In the genomic region with DNA sequence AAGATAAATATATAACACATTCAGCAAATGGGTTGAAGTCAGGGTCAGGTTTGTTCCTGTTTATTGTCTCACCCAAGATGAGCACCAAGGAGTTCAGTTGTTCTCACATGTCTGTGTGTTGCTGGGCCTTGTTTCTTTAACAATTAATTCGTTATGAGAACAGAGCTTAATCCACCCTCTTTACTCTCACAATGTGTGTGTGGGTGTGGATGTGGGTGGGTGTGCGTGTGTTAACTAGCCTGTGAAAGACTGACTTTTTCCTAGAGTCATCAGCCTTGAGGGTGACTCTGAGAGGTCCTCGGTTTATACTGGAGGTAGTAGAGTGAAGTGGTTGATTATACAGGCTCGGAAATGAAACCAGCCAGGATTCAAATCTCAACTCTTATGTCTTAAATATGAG, we compare ENCODE assay signal across 15 cellular contexts.
DNase-seq lines count a peak whose midpoint lies in the region; ATAC-seq and TF ChIP-seq lines count a peak whose summit lies in the region.
"Had no signal": no experiment of that assay in that cellular context is flagged by ENCODE, and none has a peak within 500 bp of the region (broad histone marks: within the 10 kb centered on the region; RNA-seq: fewer than 3 reads in every experiment).

No MANE protein-coding gene starts in this region.

- no peak for TF ChIP-seq POLR2A in esophagus squamous epithelium (IDR thresholded peaks at IDR 0.05)

- peaks cover 0 to 4% (median 0%) of the 10 kb centered on the region in 8 donors for H3K9me3 Mint-ChIP-seq in CD4-positive, alpha-beta memory T cell
- H3K9me3 Mint-ChIP-seq: CD8-positive, alpha-beta T cell; H9 had no signal

- H3K4me3 ChIP-seq in epithelial cell of esophagus (ENCODE audit: low read length): no peak overlapping the region
- H3K4me3 ChIP-seq in esophagus squamous epithelium: no peak overlapping the region
- H3K4me3 ChIP-seq in CD4-positive, alpha-beta memory T cell (ENCODE audit: low read length in 2 of 2): no peak overlapping the region
- H3K4me3 ChIP-seq: GM23248 had no signal

- H3K27me3 Mint-ChIP-seq in CD4-positive, alpha-beta memory T cell: no peaks in the 10 kb centered on the region

- no peaks in the 10 kb centered on the region for H3K9me3 ChIP-seq in esophagus squamous epithelium
- H3K9me3 ChIP-seq in CD4-positive, alpha-beta memory T cell (ENCODE audit: control insufficient read depth in 1 of 2, low read length in 2 of 2): no peaks in the 10 kb centered on the region
- H3K9me3 ChIP-seq: Caco-2 had no signal

- 44% methylated on average over 4 of the region's 4 CpGs for WGBS in esophagus squamous epithelium, 2 donors

- DNase-seq in RPMI7951 (ENCODE audit: low read depth) (peak; percentile 18), epithelial cell of esophagus (ENCODE audit: low read depth) (peak; percentile 32), esophagus squamous epithelium (lab: John Stamatoyannopoulos, UW) (no peak), ecto neural progenitor cell (ENCODE audit: low spot score) (no peak)
- DNase-seq in CD4-positive, alpha-beta memory T cell: no peak
- DNase-seq: C1 segment of cervical spinal cord; Caco-2; CD8-positive, alpha-beta T cell; DMS153; DND-41; GM23248; H9; HFFc6 had no signal

- no peak for ATAC-seq in HG03039 (IDR thresholded peaks at IDR 0.05; ENCODE audit: unreplicated experiment)
- ATAC-seq: CD8-positive, alpha-beta T cell; HCT116 had no signal

- peaks cover 0 to 19% (median 0%) of the 10 kb centered on the region in 3 donors for H3K4me1 ChIP-seq in esophagus squamous epithelium
- H3K4me1 ChIP-seq in CD4-positive, alpha-beta memory T cell (ENCODE audit: insufficient read depth, low read length): no peaks in the 10 kb centered on the region
- H3K4me1 ChIP-seq: Caco-2 had no signal

- no peaks in the 10 kb centered on the region for H3K27me3 ChIP-seq in esophagus squamous epithelium
- no peaks in the 10 kb centered on the region for H3K27me3 ChIP-seq in CD4-positive, alpha-beta memory T cell (ENCODE audit: insufficient read depth, low read length)

- TF ChIP-seq CTCF in epithelial cell of esophagus (IDR thresholded peaks at IDR 0.05; ENCODE audit: insufficient read depth, low read depth, low read length, missing control alignments) (no peak), esophagus squamous epithelium (IDR thresholded peaks at IDR 0.05) (no peak)

- no peak overlapping the region for H3K4me3 Mint-ChIP-seq in CD4-positive, alpha-beta memory T cell
- H3K4me3 Mint-ChIP-seq: CD8-positive, alpha-beta T cell; H9; HFFc6 had no signal

- no peak overlapping the region for H3K27ac Mint-ChIP-seq in CD4-positive, alpha-beta memory T cell
- H3K27ac Mint-ChIP-seq: CD8-positive, alpha-beta T cell; HFFc6 had no signal

- H3K4me1 Mint-ChIP-seq in CD4-positive, alpha-beta memory T cell: no peaks in the 10 kb centered on the region
- H3K4me1 Mint-ChIP-seq: H9 had no signal

- H3K36me3 ChIP-seq in esophagus squamous epithelium: no peaks in the 10 kb centered on the region
- no peaks in the 10 kb centered on the region for H3K36me3 ChIP-seq in CD4-positive, alpha-beta memory T cell (ENCODE audit: insufficient read depth, low read length)

- no peaks in the 10 kb centered on the region for H3K36me3 Mint-ChIP-seq in CD4-positive, alpha-beta memory T cell
- H3K36me3 Mint-ChIP-seq: CD8-positive, alpha-beta T cell had no signal

- POLR2A ChIA-PET in CD4-positive, alpha-beta memory T cell (lab: Charles Lee; ENCODE audit: partially characterized antibody): no interaction called here

- H3K27ac ChIP-seq in esophagus squamous epithelium: peak overlapping the region; percentile 2 to 57 (median 50)
- no peak overlapping the region for H3K27ac ChIP-seq in CD4-positive, alpha-beta memory T cell (ENCODE audit: low read depth, low read length)
- H3K27ac ChIP-seq: GM23248 had no signal

- intact Hi-C loops in esophagus squamous epithelium (cut with DNase I): no loop called here
- intact Hi-C loops in CD4-positive, alpha-beta memory T cell (cut with micrococcal nuclease): no loop called here

- CTCF ChIA-PET in CD4-positive, alpha-beta memory T cell (lab: Charles Lee; ENCODE audit: partially characterized antibody): no interaction called here

Comparison
In these comparisons a context has a peak if more than half of its experiments do, and no peak if none do; other contexts are left out.
1. DNase-seq: peak in RPMI7951 (single experiment) and epithelial cell of esophagus (single experiment); none in esophagus squamous epithelium (single experiment), ecto neural progenitor cell (single experiment) and CD4-positive, alpha-beta memory T cell (0 of 5).